In the genomic region with DNA sequence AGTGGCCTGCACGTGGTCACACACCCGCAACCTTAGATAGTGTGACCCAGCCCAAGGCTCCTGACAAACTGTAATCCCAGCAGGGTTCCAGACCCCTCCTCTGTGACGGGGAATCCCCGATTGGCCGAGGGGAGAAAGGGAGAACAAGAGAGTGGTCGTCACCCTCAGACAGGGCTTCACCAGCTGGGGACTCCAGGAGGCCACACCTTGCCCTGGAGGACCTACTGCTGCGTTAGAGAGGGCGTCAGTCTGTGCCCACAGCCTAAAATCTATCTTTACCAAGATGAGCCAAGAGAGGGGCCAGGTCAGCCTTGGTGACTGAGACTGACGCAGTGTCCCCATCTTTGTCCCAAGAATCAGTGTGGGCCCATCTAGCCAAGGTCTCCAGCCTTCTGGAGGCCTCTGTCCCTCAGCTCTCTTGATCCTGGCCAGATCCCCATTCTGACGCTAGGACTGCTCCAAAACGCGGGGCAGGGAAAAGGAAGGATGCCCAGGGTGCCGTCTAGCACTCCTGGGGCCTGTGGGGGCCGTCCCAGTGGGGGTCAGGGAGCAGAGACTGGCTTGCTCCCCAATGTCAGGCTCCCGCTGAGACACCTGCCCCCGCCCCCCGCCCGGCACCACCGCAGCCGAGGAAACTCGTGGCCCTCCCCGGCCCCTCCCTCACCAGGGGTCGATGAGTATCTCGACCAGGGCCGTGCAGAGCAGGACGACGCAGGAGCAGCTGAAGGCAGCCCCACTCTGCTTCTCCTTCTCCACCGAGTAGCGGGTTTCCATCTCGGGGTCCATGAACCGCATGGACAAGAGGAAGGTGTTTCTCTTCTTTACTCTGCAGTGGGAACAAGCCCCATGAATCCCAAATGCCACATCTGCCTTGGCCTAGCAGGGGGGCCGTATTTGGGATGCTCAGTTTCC, we compare ENCODE assay signal across 23 cellular contexts.
"Had no signal": no experiment of that assay in that cellular context is flagged by ENCODE, and none has a peak within 500 bp of the region (broad histone marks: within the 10 kb centered on the region; RNA-seq: fewer than 3 reads in every experiment).

No MANE protein-coding gene starts in this region.

- H3K4me3 ChIP-seq: coronary artery, heart left ventricle, lower lobe of right lung, ovary, prostate gland, stomach, transverse colon, uterus had no signal

- H3K4me1 Mint-ChIP-seq: central memory CD8-positive, alpha-beta T cell; naive B cell; stimulated activated effector memory CD8-positive, alpha-beta T cell treated with anti-CD3 and anti-CD28 coated beads, Interleukin-12 subunit alpha, Interleukin-12 subunit beta, amount 100 ng/mL, for 72 hours had no signal

- H3K4me3 Mint-ChIP-seq: activated naive CD8-positive, alpha-beta T cell; central memory CD8-positive, alpha-beta T cell; naive B cell; stimulated activated effector memory CD8-positive, alpha-beta T cell treated with anti-CD3 and anti-CD28 coated beads, Interleukin-12 subunit alpha, Interleukin-12 subunit beta, amount 100 ng/mL, for 72 hours had no signal

- H3K27me3 Mint-ChIP-seq: activated naive CD8-positive, alpha-beta T cell; central memory CD8-positive, alpha-beta T cell; naive B cell had no signal

- DNase-seq: activated CD4-positive, alpha-beta T cell treated with anti-CD3 and anti-CD28 coated beads for 1 hour; activated CD4-positive, alpha-beta T cell treated with anti-CD3 and anti-CD28 coated beads, Interleukin-2, amount 50 U/mL, for 1 hour; activated naive CD4-positive, alpha-beta T cell; activated T-cell treated with anti-CD3 and anti-CD28 coated beads, Interleukin-2, amount 50 U/mL, for 1 hour; heart left ventricle; lower lobe of right lung; naive B cell; stimulated activated CD4-positive, alpha-beta T cell treated with anti-CD3 and anti-CD28 coated beads, Interleukin-1b, Interleukin-23, amount 100 ng/mL, for 48 hours; stomach; T-helper 1 cell; transverse colon; uterus; WERI-Rb-1 had no signal

- H3K27ac ChIP-seq: coronary artery, epithelial cell of prostate, heart left ventricle, lower lobe of right lung, ovary, prostate gland, stomach, transverse colon, uterus had no signal

- FAIRE-seq: astrocyte, keratinocyte, TTC549 had no signal

- H3K9me3 ChIP-seq: heart left ventricle, lower lobe of right lung, ovary, prostate gland, stomach, transverse colon, uterus had no signal

- H3K4me1 ChIP-seq: heart left ventricle, lower lobe of right lung, prostate gland, stomach, transverse colon, uterus had no signal

- ATAC-seq: heart left ventricle; lower lobe of right lung; stimulated activated effector memory CD8-positive, alpha-beta T cell treated with anti-CD3 and anti-CD28 coated beads, Interleukin-12 subunit alpha, Interleukin-12 subunit beta, amount 100 ng/mL, for 72 hours had no signal

- H3K27ac Mint-ChIP-seq: stimulated activated effector memory CD8-positive, alpha-beta T cell treated with anti-CD3 and anti-CD28 coated beads, Interleukin-12 subunit alpha, Interleukin-12 subunit beta, amount 100 ng/mL, for 72 hours had no signal

- H3K36me3 ChIP-seq: ovary, prostate gland, transverse colon, uterus had no signal

- H3K27me3 ChIP-seq: heart left ventricle, ovary, stomach, transverse colon, uterus had no signal

- H3K9me3 Mint-ChIP-seq: central memory CD8-positive, alpha-beta T cell; naive B cell; stimulated activated effector memory CD8-positive, alpha-beta T cell treated with anti-CD3 and anti-CD28 coated beads, Interleukin-12 subunit alpha, Interleukin-12 subunit beta, amount 100 ng/mL, for 72 hours had no signal
